Comparison of ENCODE assay signal across 8 cellular contexts in the genomic region with DNA sequence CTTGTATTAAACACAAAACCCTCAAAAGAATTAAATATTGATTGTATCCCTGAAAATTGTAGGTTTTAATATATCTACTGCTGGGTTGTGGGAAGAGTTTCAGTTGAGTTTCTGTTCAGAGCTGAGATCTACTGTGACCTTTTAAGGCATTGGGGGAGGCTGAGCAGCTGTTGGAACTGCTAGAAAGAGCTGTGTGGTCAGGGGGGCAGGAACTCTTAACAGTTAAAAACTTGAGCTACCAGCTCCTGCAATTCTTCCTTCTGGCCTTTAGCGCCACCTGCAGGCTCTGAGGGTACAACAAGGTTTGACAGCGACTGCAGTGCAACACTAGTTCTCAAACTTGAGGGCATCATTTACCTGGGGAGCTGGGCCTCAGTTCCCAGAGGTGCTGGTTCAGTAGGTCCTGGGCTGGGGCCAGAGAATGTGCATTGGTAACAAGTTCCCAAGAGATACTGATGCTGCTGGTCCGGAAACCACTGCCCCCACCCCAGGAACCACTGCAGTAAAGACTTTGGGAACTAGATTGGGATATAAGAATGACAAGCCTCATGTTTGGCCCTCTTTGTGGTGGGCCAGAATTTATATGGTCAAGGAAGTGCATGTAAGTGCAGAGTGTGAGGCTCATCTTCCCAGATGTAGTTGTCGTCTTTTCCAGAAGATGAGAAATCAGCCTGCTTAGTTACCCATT. TPM values are rescaled to one million over a fixed set of nuclear protein-coding genes. Genes with fewer than 3 reads are reported as not detected.
DNase-seq lines count a peak whose midpoint lies in the region; ATAC-seq, FAIRE-seq and TF ChIP-seq lines count a peak whose summit lies in the region.

No MANE protein-coding gene starts in this region.

- no peaks in the 10 kb centered on the region for H3K27me3 ChIP-seq in HepG2 (ENCODE audit: control insufficient read depth in 1 of 2, insufficient read depth in 2 of 2, low read length in 2 of 2)

- H3K27ac ChIP-seq in coronary artery (no peak overlapping the region), HepG2 (ENCODE audit: extremely low read length, insufficient read depth, low read length) (no peak overlapping the region)

- peaks cover 28% of the 10 kb centered on the region for H3K4me1 ChIP-seq in HepG2 (ENCODE audit: insufficient read depth, low read length)

- 71% methylated on average over 2 of the region's 4 CpGs for WGBS in HepG2 (ENCODE audit: low lambda C conversion rate)

- no peak overlapping the region for H2AFZ ChIP-seq in HepG2 (ENCODE audit: low read length)

- FAIRE-seq in HepG2 (lab: Jason Lieb, UNC) = peak; percentile 70

- CTCF ChIA-PET in HepG2 (lab: Yijun Ruan, JAX; ENCODE audit: low intra/inter-chr PET ratio, low total read pairs) = no interaction called here

- peak; percentile 72 for TF ChIP-seq CTCF in coronary artery (IDR thresholded peaks at IDR 0.05)
- TF ChIP-seq CTCF in HepG2 (CRISPR knock-in tag; IDR thresholded peaks at IDR 0.05) = peak; percentile 88

- H3K4me3 ChIP-seq in coronary artery = no peak overlapping the region
- H3K4me3 ChIP-seq in HepG2 (replicated peaks in 1 of 3; ENCODE audit: insufficient read depth in 1 of 3, low read depth in 2 of 3, low read length in 3 of 3) = no peak overlapping the region

- DNase-seq in C1 segment of cervical spinal cord (lab: John Stamatoyannopoulos, UW) (peak in 12 of 14 donors; percentile 6 to 73 (median 55)), NCI-H524 treated with DMSO at 0.1 percent for 48 hours (lab: John Stamatoyannopoulos, UW) (peak; percentile 50), coronary artery (ENCODE audit: low spot score) (peak; percentile 87), HepG2 (ENCODE audit: low spot score) (peak; percentile 68)
- peak; percentile 96 for DNase-seq in activated CD4-positive, alpha-beta T cell treated with anti-CD3 and anti-CD28 coated beads for 48 hours
- peak; percentile 70 to 87 (median 79) for DNase-seq in stimulated activated CD4-positive, alpha-beta T cell treated with anti-CD3 and anti-CD28 coated beads, TNF-alpha, amount 100 ng/mL, for 1 hour (ENCODE audit: low read depth in 3 of 3, low spot score in 1 of 3)

- peaks cover 25% of the 10 kb centered on the region for H3K79me2 ChIP-seq in HepG2 (ENCODE audit: insufficient read depth, low read length)

- peak in 1 of 2 experiments; percentile 35; a peak in 1 of 4 replicates for TF ChIP-seq EP300 in HepG2 (IDR thresholded peaks at IDR 0.05; ENCODE audit: low read depth in 2 of 2, low read length in 2 of 2)
- no peak for TF ChIP-seq EP300 in HepG2 (CRISPR knock-in tag; IDR thresholded peaks at IDR 0.05; ENCODE audit: borderline replicate concordance)

- no peaks in the 10 kb centered on the region for H3K36me3 ChIP-seq in HepG2 (replicated peaks in 1 of 2; ENCODE audit: control insufficient read depth in 1 of 2, insufficient read depth in 2 of 2, low read length in 2 of 2)

- in situ Hi-C loops in HepG2 (cut with HindIII; ENCODE audit: extremely low pct_ligation_motif_present, low pct_unique_long_range_greater_than_20kb) = loop anchor here (10.0 to 25.0 kb wide), 2 partner anchors 937 to 1250 kb away; no protein-coding TSS in a partner anchor

- no peaks in the 10 kb centered on the region for H3K9me3 ChIP-seq in HepG2 (ENCODE audit: low read length)

- TF ChIP-seq RAD21 in HepG2 (CRISPR knock-in tag; IDR thresholded peaks at IDR 0.05) = no peak

- peak; percentile 42 for ATAC-seq in GM19324 (IDR thresholded peaks at IDR 0.05; ENCODE audit: low FRiP score, unreplicated experiment)
- ATAC-seq in HG03457 (IDR thresholded peaks at IDR 0.05; ENCODE audit: unreplicated experiment) = peak; percentile 41
- no peak for ATAC-seq in HepG2

- intact Hi-C loops in HepG2 (cut with micrococcal nuclease; ENCODE audit: unreplicated experiment) = loop anchor here (1.0 to 5.0 kb wide), 4 partner anchors 110 to 935 kb away; no protein-coding TSS in a partner anchor

- no TSS peak for BruUV-seq in HepG2 (replicated peaks; lab: Mats Ljungman, UMichigan)

- no peak overlapping the region for H3K9ac ChIP-seq in HepG2 (ENCODE audit: insufficient read depth, low read depth, low read length)

- H4K20me1 ChIP-seq in HepG2 (ENCODE audit: insufficient read depth, low read length) = peaks cover 4% of the 10 kb centered on the region; the same call in 1 of the 2 replicates

- peak overlapping the region; percentile 90; the same call in 1 of the 2 replicates for H3K4me2 ChIP-seq in HepG2 (ENCODE audit: low read depth, low read length)

- POLR2A ChIA-PET in HepG2 (lab: Yijun Ruan, JAX) = interaction anchor here (0.9 kb wide), 1 partner anchor 935 kb away, joined by 3 read pairs; no protein-coding TSS in a partner anchor

- no peak for TF ChIP-seq POLR2A in HepG2 (IDR thresholded peaks at IDR 0.05; ENCODE audit: insufficient read depth in 1 of 2, low read depth in 2 of 2, low read length in 2 of 2)

TF ChIP-seq in HepG2, 621 proteins besides CTCF, POLR2A, EP300 and RAD21 (continues in another document):
- TF ChIP-seq ZNF652 (CRISPR knock-in tag; IDR thresholded peaks at IDR 0.05; ENCODE audit: borderline replicate concordance, low read depth) (peak; percentile 76), YEATS2 (CRISPR knock-in tag; IDR thresholded peaks at IDR 0.05; ENCODE audit: borderline replicate concordance) (no peak), SMC3 (IDR thresholded peaks at IDR 0.05; ENCODE audit: low read length) (peak; percentile 65), SAP130 (CRISPR knock-in tag; IDR thresholded peaks at IDR 0.05; ENCODE audit: low read depth) (peak; percentile 26; the same call in 1 of the 2 replicates), ZBTB4 (CRISPR knock-in tag; IDR thresholded peaks at IDR 0.05; ENCODE audit: borderline replicate concordance) (no peak), STAG1 (CRISPR knock-in tag; IDR thresholded peaks at IDR 0.05) (peak; percentile 86), AKAP8 (CRISPR knock-in tag; IDR thresholded peaks at IDR 0.05) (no peak), BCL6 (CRISPR knock-in tag; IDR thresholded peaks at IDR 0.05) (0 out of 2 replicates have a peak, but pooled peaks have one; percentile 23)
- TF ChIP-seq, protein P1, sequence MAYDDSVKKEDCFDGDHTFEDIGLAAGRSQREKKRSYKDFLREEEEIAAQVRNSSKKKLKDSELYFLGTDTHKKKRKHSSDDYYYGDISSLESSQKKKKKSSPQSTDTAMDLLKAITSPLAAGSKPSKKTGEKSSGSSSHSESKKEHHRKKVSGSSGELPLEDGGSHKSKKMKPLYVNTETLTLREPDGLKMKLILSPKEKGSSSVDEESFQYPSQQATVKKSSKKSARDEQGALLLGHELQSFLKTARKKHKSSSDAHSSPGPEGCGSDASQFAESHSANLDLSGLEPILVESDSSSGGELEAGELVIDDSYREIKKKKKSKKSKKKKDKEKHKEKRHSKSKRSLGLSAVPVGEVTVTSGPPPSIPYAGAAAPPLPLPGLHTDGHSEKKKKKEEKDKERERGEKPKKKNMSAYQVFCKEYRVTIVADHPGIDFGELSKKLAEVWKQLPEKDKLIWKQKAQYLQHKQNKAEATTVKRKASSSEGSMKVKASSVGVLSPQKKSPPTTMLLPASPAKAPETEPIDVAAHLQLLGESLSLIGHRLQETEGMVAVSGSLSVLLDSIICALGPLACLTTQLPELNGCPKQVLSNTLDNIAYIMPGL (CRISPR knock-in tag; IDR thresholded peaks at IDR 0.05; ENCODE audit: borderline replicate concordance in 1 of 2, low read depth in 1 of 2) = peak in 1 of 2 experiments; percentile 14; a peak in 1 of 4 replicates

RNA-seq across cellular contexts. Expression of gene RNASEH2B, which starts 2.5 kb away (rescaled TPM):
- 55.4 and 60.0 TPM in 2 replicates for total RNA-seq in HepG2 (2016; rRNA removed; fragmentation: Illumina TruSeq; extraction: Trizol)
- 91.2 and 92.3 TPM in 2 replicates for total RNA-seq in HepG2 (2016; cell fraction: cytosol; rRNA removed; fragmentation: Illumina TruSeq; extraction: Trizol; ENCODE audit: low read depth)
- total RNA-seq in HepG2 (2016; cell fraction: insoluble cytoplasmic fraction; rRNA removed; fragmentation: Illumina TruSeq; extraction: Trizol) = 54.1 and 63.4 TPM in 2 replicates
- total RNA-seq in HepG2 (2016; cell fraction: membrane; rRNA removed; fragmentation: Illumina TruSeq; extraction: Trizol) = 73.7 and 77.0 TPM in 2 replicates
- 39.0 and 45.0 TPM in 2 replicates for total RNA-seq in HepG2 (2016; cell fraction: nucleus; rRNA removed; fragmentation: Illumina TruSeq; extraction: Trizol)
- polyA plus RNA-seq in HepG2 (2011; rRNA removed) = 11.4 and 17.2 TPM in 2 replicates
- polyA plus RNA-seq in HepG2 (2011; cell fraction: cytosol; rRNA removed) = 4.6 and 7.0 TPM in 2 replicates
- polyA plus RNA-seq in HepG2 (2011; cell fraction: nucleus; rRNA removed) = 8.4 and 9.0 TPM in 2 replicates
- polyA plus RNA-seq in HepG2 (2012) = 18.6 and 20.3 TPM in 2 replicates
- 48.3 and 56.0 TPM in 2 replicates for polyA plus RNA-seq in HepG2 (2016; cell fraction: cytosol; fragmentation: Illumina TruSeq; extraction: Trizol; ENCODE audit: low read depth)
- 54.7 and 55.2 TPM in 2 replicates for polyA plus RNA-seq in HepG2 (2016; cell fraction: insoluble cytoplasmic fraction; fragmentation: Illumina TruSeq; extraction: Trizol; ENCODE audit: low read depth)
- 58.3 and 59.3 TPM in 2 replicates for polyA plus RNA-seq in HepG2 (2016; cell fraction: membrane; fragmentation: Illumina TruSeq; extraction: Trizol; ENCODE audit: low read depth)
- polyA plus RNA-seq in HepG2 (2016; cell fraction: nucleus; fragmentation: Illumina TruSeq; extraction: Trizol; ENCODE audit: insufficient read depth, low read depth) = 36.5 and 45.3 TPM in 2 replicates
- 6.6 and 14.1 TPM in 2 replicates for polyA minus RNA-seq in HepG2 (2011; rRNA and poly(A)+ RNA removed; ENCODE audit: low replicate concordance)
- polyA minus RNA-seq in HepG2 (2011; cell fraction: cytosol; rRNA and poly(A)+ RNA removed) = 7.3 and 8.9 TPM in 2 replicates
- 51.9 and 53.7 TPM in 2 replicates for polyA minus RNA-seq in HepG2 (2011; cell fraction: nucleus; rRNA and poly(A)+ RNA removed)
